Comparison of ENCODE assay signal across 8 cellular contexts in the genomic region with DNA sequence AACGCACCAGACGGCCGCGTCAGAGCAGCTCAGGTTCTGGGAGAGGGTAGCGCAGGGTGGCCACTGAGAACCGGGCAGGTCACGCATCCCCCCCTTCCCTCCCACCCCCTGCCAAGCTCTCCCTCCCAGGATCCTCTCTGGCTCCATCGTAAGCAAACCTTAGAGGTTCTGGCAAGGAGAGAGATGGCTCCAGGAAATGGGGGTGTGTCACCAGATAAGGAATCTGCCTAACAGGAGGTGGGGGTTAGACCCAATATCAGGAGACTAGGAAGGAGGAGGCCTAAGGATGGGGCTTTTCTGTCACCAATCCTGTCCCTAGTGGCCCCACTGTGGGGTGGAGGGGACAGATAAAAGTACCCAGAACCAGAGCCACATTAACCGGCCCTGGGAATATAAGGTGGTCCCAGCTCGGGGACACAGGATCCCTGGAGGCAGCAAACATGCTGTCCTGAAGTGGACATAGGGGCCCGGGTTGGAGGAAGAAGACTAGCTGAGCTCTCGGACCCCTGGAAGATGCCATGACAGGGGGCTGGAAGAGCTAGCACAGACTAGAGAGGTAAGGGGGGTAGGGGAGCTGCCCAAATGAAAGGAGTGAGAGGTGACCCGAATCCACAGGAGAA. TPM values are rescaled to one million over a fixed set of nuclear protein-coding genes. Genes with fewer than 3 reads are reported as not detected.
DNase-seq lines count a peak whose midpoint lies in the region; ATAC-seq, FAIRE-seq and TF ChIP-seq lines count a peak whose summit lies in the region.

No MANE protein-coding gene starts in this region.

- H3K36me3 ChIP-seq in keratinocyte (ENCODE audit: control insufficient read depth in 2 of 2, extremely low read depth in 1 of 2, insufficient read depth in 2 of 2, low read length in 2 of 2) (peaks cover 0 to 5% of the 10 kb centered on the region in 2 experiments), thyroid gland (peaks cover 0 to 5% of the 10 kb centered on the region in 2 donors)

- no peaks in the 10 kb centered on the region for H3K27me3 ChIP-seq in keratinocyte (ENCODE audit: control insufficient read depth, extremely low read depth, insufficient read depth, low read length)
- H3K27me3 ChIP-seq in thyroid gland = no peaks in the 10 kb centered on the region

- peak overlapping the region; percentile 91 for H3K27ac Mint-ChIP-seq in activated CD8-positive, alpha-beta memory T cell treated with anti-CD3 and anti-CD28 coated beads, Interleukin-2, amount 10 ng/mL, durations not matched to agents 7 days and 5 days
- H3K27ac Mint-ChIP-seq in activated naive CD8-positive, alpha-beta T cell treated with anti-CD3 and anti-CD28 coated beads, Interleukin-2, amount 50 U/mL, for 24 hours = peak overlapping the region; percentile 95

- H3K79me2 ChIP-seq in keratinocyte (ENCODE audit: control insufficient read depth, insufficient read depth, low read length) = peaks cover 57% of the 10 kb centered on the region

- no peaks in the 10 kb centered on the region for H3K9me1 ChIP-seq in keratinocyte (ENCODE audit: control insufficient read depth, extremely low read depth, insufficient read depth, low read length)

- FAIRE-seq in keratinocyte (lab: Jason Lieb, UNC) = no peak

- peak overlapping the region; percentile 81 for H3K4me2 ChIP-seq in keratinocyte (ENCODE audit: control insufficient read depth, extremely low read depth, insufficient read depth, low read depth, low read length)

- peaks cover 7% of the 10 kb centered on the region for H3K36me3 Mint-ChIP-seq in activated CD8-positive, alpha-beta memory T cell treated with anti-CD3 and anti-CD28 coated beads, Interleukin-2, amount 10 ng/mL, durations not matched to agents 7 days and 5 days
- H3K36me3 Mint-ChIP-seq in activated naive CD8-positive, alpha-beta T cell treated with anti-CD3 and anti-CD28 coated beads, Interleukin-2, amount 50 U/mL, for 24 hours (ENCODE audit: low read depth) = peaks cover 12% of the 10 kb centered on the region

- no peak for TF ChIP-seq CTCF in keratinocyte (optimal IDR thresholded peaks at IDR 0.05 in 1 of 3, IDR thresholded peaks at IDR 0.05 in 1 of 3, conservative IDR thresholded peaks at IDR 0.05 in 1 of 3; ENCODE audit: extremely low read depth in 1 of 3, insufficient read depth in 2 of 3, low read length in 3 of 3)
- TF ChIP-seq CTCF in thyroid gland (IDR thresholded peaks at IDR 0.05) = no peak

- dilution Hi-C loops in keratinocyte (cut with MboI; ENCODE audit: extremely low pct_ligation_motif_present, low sequenced_read_pairs) = no loop called here

- TF ChIP-seq POLR2A in thyroid gland (IDR thresholded peaks at IDR 0.05) = no peak

- peak overlapping the region; percentile 96 for H3K4me3 Mint-ChIP-seq in activated CD8-positive, alpha-beta memory T cell treated with anti-CD3 and anti-CD28 coated beads, Interleukin-2, amount 10 ng/mL, durations not matched to agents 7 days and 5 days
- H3K4me3 Mint-ChIP-seq in activated naive CD8-positive, alpha-beta T cell treated with anti-CD3 and anti-CD28 coated beads, Interleukin-2, amount 50 U/mL, for 24 hours = peak overlapping the region; percentile 100

- intact Hi-C loops in thyroid gland (cut with DNase I) = no loop called here

- peaks cover 11% of the 10 kb centered on the region for H3K4me1 ChIP-seq in keratinocyte (ENCODE audit: control insufficient read depth, extremely low read depth, insufficient read depth, low read length)
- H3K4me1 ChIP-seq in thyroid gland = peaks cover 36 to 51% of the 10 kb centered on the region in 2 donors

- no peak for DNase-seq in activated CD8-positive, alpha-beta memory T cell treated with anti-CD3 and anti-CD28 coated beads, Interleukin-2, amount 10 ng/mL, durations not matched to agents 7 days and 5 days
- no peak for DNase-seq in activated CD8-positive, alpha-beta memory T cell treated with anti-CD3 and anti-CD28 coated beads for 24 hours
- no peak for DNase-seq in activated naive CD8-positive, alpha-beta T cell treated with anti-CD3 and anti-CD28 coated beads, Interleukin-2, amount 50 U/mL, for 24 hours
- DNase-seq in keratinocyte (ENCODE audit: low read depth, low spot score) = no peak
- DNase-seq in thyroid gland = no peak
- DNase-seq in stimulated activated CD4-positive, alpha-beta T cell treated with anti-CD3 and anti-CD28 coated beads, Interleukin-2, amount 100 ng/mL, for 48 hours = no peak
- no peak for DNase-seq in NCI-H146 treated with DMSO at 0.1 percent for 48 hours (lab: John Stamatoyannopoulos, UW; ENCODE audit: unreplicated experiment)

- CTCF ChIA-PET in activated CD8-positive, alpha-beta memory T cell treated with anti-CD3 and anti-CD28 coated beads, Interleukin-2, amount 10 ng/mL, durations not matched to agents 7 days and 5 days (lab: Charles Lee) = interaction anchor here (3.7 kb wide), 1 partner anchor 28 kb away, joined by 17 read pairs; no protein-coding TSS in a partner anchor

- peaks cover 36% of the 10 kb centered on the region for H3K4me1 Mint-ChIP-seq in activated CD8-positive, alpha-beta memory T cell treated with anti-CD3 and anti-CD28 coated beads, Interleukin-2, amount 10 ng/mL, durations not matched to agents 7 days and 5 days
- H3K4me1 Mint-ChIP-seq in activated naive CD8-positive, alpha-beta T cell treated with anti-CD3 and anti-CD28 coated beads, Interleukin-2, amount 50 U/mL, for 24 hours = peaks cover 32% of the 10 kb centered on the region

- H3K4me3 ChIP-seq in keratinocyte (ENCODE audit: control insufficient read depth in 2 of 3, extremely low read depth in 1 of 3, insufficient read depth in 2 of 3, low read depth in 1 of 3, low read length in 3 of 3) (peak overlapping the region; percentile 82 to 83 (median 82)), thyroid gland (replicated peaks in 1 of 3) (peak overlapping the region in 1 of 3 donors; percentile 77)

- no peak for ATAC-seq in activated CD8-positive, alpha-beta memory T cell treated with anti-CD3 and anti-CD28 coated beads, Interleukin-2, amount 10 ng/mL, durations not matched to agents 7 days and 5 days
- ATAC-seq in activated naive CD8-positive, alpha-beta T cell treated with anti-CD3 and anti-CD28 coated beads, Interleukin-2, amount 50 U/mL, for 24 hours = no peak
- ATAC-seq in HG02610 (IDR thresholded peaks at IDR 0.05; ENCODE audit: unreplicated experiment) = no peak

- H2AFZ ChIP-seq in keratinocyte (ENCODE audit: control insufficient read depth, low read length) = no peak overlapping the region

- H4K20me1 ChIP-seq in keratinocyte (ENCODE audit: control insufficient read depth, extremely low read depth, insufficient read depth, low read length) = peaks cover 9% of the 10 kb centered on the region

- no peaks in the 10 kb centered on the region for H3K9me3 Mint-ChIP-seq in activated CD8-positive, alpha-beta memory T cell treated with anti-CD3 and anti-CD28 coated beads, Interleukin-2, amount 10 ng/mL, durations not matched to agents 7 days and 5 days (ENCODE audit: low read depth)
- H3K9me3 Mint-ChIP-seq in activated naive CD8-positive, alpha-beta T cell treated with anti-CD3 and anti-CD28 coated beads, Interleukin-2, amount 50 U/mL, for 24 hours = no peaks in the 10 kb centered on the region

- H3K9ac ChIP-seq in keratinocyte (ENCODE audit: control insufficient read depth, extremely low read depth, insufficient read depth, low read length) = peak overlapping the region; percentile 84

- no peaks in the 10 kb centered on the region for H3K9me3 ChIP-seq in keratinocyte (ENCODE audit: control insufficient read depth, low read depth, low read length)
- H3K9me3 ChIP-seq in thyroid gland = no peaks in the 10 kb centered on the region

- H3K27me3 Mint-ChIP-seq in activated CD8-positive, alpha-beta memory T cell treated with anti-CD3 and anti-CD28 coated beads, Interleukin-2, amount 10 ng/mL, durations not matched to agents 7 days and 5 days = no peaks in the 10 kb centered on the region
- H3K27me3 Mint-ChIP-seq in activated naive CD8-positive, alpha-beta T cell treated with anti-CD3 and anti-CD28 coated beads, Interleukin-2, amount 50 U/mL, for 24 hours = no peaks in the 10 kb centered on the region

- H3K27ac ChIP-seq in keratinocyte (ENCODE audit: control insufficient read depth, insufficient read depth, low read length) (no peak overlapping the region), thyroid gland (peak overlapping the region; percentile 5 to 94 (median 72))

- 73 to 75% methylated on average over 13 of the region's 13 CpGs for WGBS in thyroid gland, 2 donors

RNA-seq across cellular contexts. Expression of a gene that starts 1.9 kb away (rescaled TPM):
- total RNA-seq in activated CD8-positive, alpha-beta memory T cell treated with anti-CD3 and anti-CD28 coated beads, Interleukin-2, amount 10 ng/mL, durations not matched to agents 7 days and 5 days = 100 to 1,000 TPM; 134 to 144 TPM
- 22.9 to 41.2 TPM (median 24.7 TPM) in 3 replicates for polyA plus RNA-seq in keratinocyte
- 15.7 TPM for polyA plus RNA-seq in keratinocyte (2011; ENCODE audit: low read depth)
- polyA plus RNA-seq in keratinocyte (2011; cell fraction: cytosol; rRNA removed) = 7.6 and 16.9 TPM in 2 replicates
- 83.9 and 118 TPM in 2 replicates for polyA plus RNA-seq in keratinocyte (2011; cell fraction: nucleus; rRNA removed)
- polyA plus RNA-seq in keratinocyte (2012; ENCODE audit: low replicate concordance) = 26.9 and 37.2 TPM in 2 replicates
- 11.8 to 24.6 TPM (median 18.4 TPM) in 3 replicates for polyA minus RNA-seq in keratinocyte
- polyA minus RNA-seq in keratinocyte (2011; cell fraction: cytosol; rRNA and poly(A)+ RNA removed) = 23.6 TPM
- polyA minus RNA-seq in keratinocyte (2011; cell fraction: nucleus; rRNA and poly(A)+ RNA removed) = 25.2 and 35.6 TPM in 2 replicates
- 100 to 1,000 TPM in 1 of 4 donors, 10 to 100 TPM in 3; 40.0 to 110 (median 76.1) TPM for total RNA-seq in thyroid gland

RNA-seq across cellular contexts. Expression of a gene that starts 33.5 kb away (rescaled TPM):
- 1 to 10 TPM in 1 of 2 experiments, under 1 TPM in 1; 0.41 to 1.0 TPM for total RNA-seq in activated CD8-positive, alpha-beta memory T cell treated with anti-CD3 and anti-CD28 coated beads, Interleukin-2, amount 10 ng/mL, durations not matched to agents 7 days and 5 days
- polyA plus RNA-seq in keratinocyte = 89.7 to 113 TPM (median 99.6 TPM) in 3 replicates
- 90.8 TPM for polyA plus RNA-seq in keratinocyte (2011; ENCODE audit: low read depth)
- 41.8 and 116 TPM in 2 replicates for polyA plus RNA-seq in keratinocyte (2011; cell fraction: cytosol; rRNA removed)
- 30.1 and 31.3 TPM in 2 replicates for polyA plus RNA-seq in keratinocyte (2011; cell fraction: nucleus; rRNA removed)
- 54.4 and 187 TPM in 2 replicates for polyA plus RNA-seq in keratinocyte (2012; ENCODE audit: low replicate concordance)
- 16.9 to 25.5 TPM (median 21.0 TPM) in 3 replicates for polyA minus RNA-seq in keratinocyte
- polyA minus RNA-seq in keratinocyte (2011; cell fraction: cytosol; rRNA and poly(A)+ RNA removed) = 68.9 TPM
- 5.9 and 6.5 TPM in 2 replicates for polyA minus RNA-seq in keratinocyte (2011; cell fraction: nucleus; rRNA and poly(A)+ RNA removed)
- not detected for total RNA-seq in thyroid gland

RNA-seq across cellular contexts. Expression of a gene that starts 39.9 kb away (rescaled TPM):
- total RNA-seq in activated CD8-positive, alpha-beta memory T cell treated with anti-CD3 and anti-CD28 coated beads, Interleukin-2, amount 10 ng/mL, durations not matched to agents 7 days and 5 days = 1 to 10 TPM; 4.5 to 9.8 TPM
- polyA plus RNA-seq in keratinocyte = 20.1 to 37.3 TPM (median 26.0 TPM) in 3 replicates
- 273 TPM for polyA plus RNA-seq in keratinocyte (2011; ENCODE audit: low read depth)
- 16.9 and 29.1 TPM in 2 replicates for polyA plus RNA-seq in keratinocyte (2011; cell fraction: cytosol; rRNA removed)
- polyA plus RNA-seq in keratinocyte (2011; cell fraction: nucleus; rRNA removed) = 128 and 147 TPM in 2 replicates
- polyA plus RNA-seq in keratinocyte (2012; ENCODE audit: low replicate concordance) = 33.8 and 363 TPM in 2 replicates
- 23.5 to 49.5 TPM (median 38.9 TPM) in 3 replicates for polyA minus RNA-seq in keratinocyte
- polyA minus RNA-seq in keratinocyte (2011; cell fraction: cytosol; rRNA and poly(A)+ RNA removed) = 27.6 TPM
- 25.4 and 32.1 TPM in 2 replicates for polyA minus RNA-seq in keratinocyte (2011; cell fraction: nucleus; rRNA and poly(A)+ RNA removed)
- 10 to 100 TPM; 60.6 to 84.8 (median 73.3) TPM for total RNA-seq in thyroid gland

RNA-seq across cellular contexts. Expression of a gene that starts 42.0 kb away (rescaled TPM):
- total RNA-seq in activated CD8-positive, alpha-beta memory T cell treated with anti-CD3 and anti-CD28 coated beads, Interleukin-2, amount 10 ng/mL, durations not matched to agents 7 days and 5 days = not detected
- 2.2 to 4.1 TPM (median 3.3 TPM) in 3 replicates for polyA plus RNA-seq in keratinocyte
- polyA plus RNA-seq in keratinocyte (2011; ENCODE audit: low read depth) = 2.1 TPM
- polyA plus RNA-seq in keratinocyte (2011; cell fraction: cytosol; rRNA removed) = 0.78 and 2.9 TPM in 2 replicates
- 3.8 and 4.7 TPM in 2 replicates for polyA plus RNA-seq in keratinocyte (2011; cell fraction: nucleus; rRNA removed)
- 1.7 and 3.9 TPM in 2 replicates for polyA plus RNA-seq in keratinocyte (2012; ENCODE audit: low replicate concordance)
- polyA minus RNA-seq in keratinocyte = 0.49 to 1.2 TPM in 2 of 3 replicates, not detected in the other
- polyA minus RNA-seq in keratinocyte (2011; cell fraction: cytosol; rRNA and poly(A)+ RNA removed) = not detected
- not detected in 2 replicates for polyA minus RNA-seq in keratinocyte (2011; cell fraction: nucleus; rRNA and poly(A)+ RNA removed)
- not detected for total RNA-seq in thyroid gland

RNA-seq across cellular contexts. Expression of a gene that starts 50.9 kb away (rescaled TPM):
- under 1 TPM in 1 of 2 experiments, not detected in 1; 0.35 TPM for total RNA-seq in activated CD8-positive, alpha-beta memory T cell treated with anti-CD3 and anti-CD28 coated beads, Interleukin-2, amount 10 ng/mL, durations not matched to agents 7 days and 5 days
- polyA plus RNA-seq in keratinocyte = 8.5 to 14.3 TPM (median 12.9 TPM) in 3 replicates
- polyA plus RNA-seq in keratinocyte (2011; ENCODE audit: low read depth) = 0.61 TPM
- polyA plus RNA-seq in keratinocyte (2011; cell fraction: cytosol; rRNA removed) = 9.8 and 12.0 TPM in 2 replicates
- 7.5 and 9.1 TPM in 2 replicates for polyA plus RNA-seq in keratinocyte (2011; cell fraction: nucleus; rRNA removed)
- 3.6 and 11.3 TPM in 2 replicates for polyA plus RNA-seq in keratinocyte (2012; ENCODE audit: low replicate concordance)
- 5.5 to 13.0 TPM (median 6.0 TPM) in 3 replicates for polyA minus RNA-seq in keratinocyte
- polyA minus RNA-seq in keratinocyte (2011; cell fraction: cytosol; rRNA and poly(A)+ RNA removed) = 7.5 TPM
- 1.1 and 2.0 TPM in 2 replicates for polyA minus RNA-seq in keratinocyte (2011; cell fraction: nucleus; rRNA and poly(A)+ RNA removed)
- 1 to 10 TPM; 3.3 to 9.1 (median 5.5) TPM for total RNA-seq in thyroid gland

Comparison
In these comparisons a context has a peak if more than half of its experiments do, and no peak if none do; other contexts are left out.
1. RNA of a gene that starts 39.9 kb away (total RNA-seq): 60.6 to 84.8 TPM in thyroid gland; 4.5 to 9.8 TPM in activated CD8-positive, alpha-beta memory T cell treated with anti-CD3 and anti-CD28 coated beads, Interleukin-2, amount 10 ng/mL, durations not matched to agents 7 days and 5 days; every median in the first group is over 4 times any median in the second.